In the genomic region with DNA sequence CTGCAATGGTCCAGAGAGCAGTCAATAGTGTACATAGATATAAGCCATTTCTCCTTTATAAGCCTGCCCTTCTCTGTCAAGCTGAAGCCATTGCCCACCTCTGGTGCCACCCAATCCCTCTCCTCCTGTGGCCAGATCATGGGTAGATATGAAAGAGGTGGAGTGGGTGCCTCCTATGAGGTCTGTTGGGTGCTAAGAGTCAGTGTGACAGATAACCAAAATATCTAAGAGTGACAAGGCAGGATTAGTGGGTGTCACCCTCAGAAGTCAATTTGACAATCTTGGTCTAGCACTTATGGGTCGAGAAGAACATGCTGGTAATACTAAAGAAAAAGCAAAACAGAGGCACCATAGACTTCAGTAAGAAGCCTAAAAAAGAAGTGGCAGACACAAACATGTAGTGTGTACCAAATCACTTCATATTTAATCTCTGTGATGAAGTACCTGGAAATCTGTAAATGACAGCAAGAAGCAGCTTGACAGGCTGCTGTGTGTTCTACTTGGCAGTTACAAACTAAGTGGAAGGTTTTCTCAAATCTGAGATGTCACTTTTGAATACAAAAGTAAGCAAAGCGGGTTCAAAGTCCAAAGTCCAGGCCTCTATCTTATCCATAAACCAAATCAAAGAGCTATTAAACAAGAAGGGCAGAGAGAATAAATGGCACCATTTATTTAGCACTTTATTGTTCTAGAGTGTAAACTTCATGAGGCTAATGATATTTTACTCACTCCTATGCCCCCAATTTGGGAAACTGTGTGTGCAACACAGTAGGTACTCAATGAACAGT, we compare ENCODE assay signal across 20 cellular contexts.
DNase-seq lines count a peak whose midpoint lies in the region; ATAC-seq lines count a peak whose summit lies in the region.
"Had no signal": no experiment of that assay in that cellular context is flagged by ENCODE, and none has a peak within 500 bp of the region (broad histone marks: within the 10 kb centered on the region; RNA-seq: fewer than 3 reads in every experiment).

No MANE protein-coding gene starts in this region.

- H3K27ac ChIP-seq in naive thymus-derived CD4-positive, alpha-beta T cell (ENCODE audit: low read depth, low read length), result no peak overlapping the region
- H3K27ac ChIP-seq: A549, BLaER1 had no signal

- H3K27me3 Mint-ChIP-seq in central memory CD8-positive, alpha-beta T cell, result no peaks in the 10 kb centered on the region
- no peaks in the 10 kb centered on the region for H3K27me3 Mint-ChIP-seq in naive thymus-derived CD4-positive, alpha-beta T cell
- H3K27me3 Mint-ChIP-seq: IgD-negative memory B cell had no signal

- CTCF ChIA-PET in naive thymus-derived CD4-positive, alpha-beta T cell (lab: Charles Lee), result no interaction called here

- intact Hi-C loops in naive thymus-derived CD4-positive, alpha-beta T cell (cut with micrococcal nuclease), result no loop called here

- H3K4me3 Mint-ChIP-seq in central memory CD8-positive, alpha-beta T cell, result no peak overlapping the region
- H3K4me3 Mint-ChIP-seq in naive thymus-derived CD4-positive, alpha-beta T cell, result no peak overlapping the region
- no peak overlapping the region for H3K4me3 Mint-ChIP-seq in stimulated activated effector memory CD8-positive, alpha-beta T cell treated with anti-CD3 and anti-CD28 coated beads, Interleukin-12 subunit alpha, Interleukin-12 subunit beta, amount 100 ng/mL, for 72 hours
- H3K4me3 Mint-ChIP-seq: CD14-positive monocyte; CD4-positive, alpha-beta memory T cell; HFFc6 had no signal

- H3K27ac Mint-ChIP-seq in central memory CD8-positive, alpha-beta T cell (ENCODE audit: low read depth), result peak overlapping the region; percentile 58
- no peak overlapping the region for H3K27ac Mint-ChIP-seq in naive thymus-derived CD4-positive, alpha-beta T cell
- H3K27ac Mint-ChIP-seq in stimulated activated effector memory CD8-positive, alpha-beta T cell treated with anti-CD3 and anti-CD28 coated beads, Interleukin-12 subunit alpha, Interleukin-12 subunit beta, amount 100 ng/mL, for 72 hours, result no peak overlapping the region
- H3K27ac Mint-ChIP-seq: CD14-positive monocyte; CD4-positive, alpha-beta memory T cell; HFFc6; IgD-negative memory B cell had no signal

- peaks cover 0 to 18% of the 10 kb centered on the region in 2 donors for H3K4me1 ChIP-seq in naive thymus-derived CD4-positive, alpha-beta T cell (ENCODE audit: control insufficient read depth in 2 of 2, insufficient read depth in 2 of 2, low read length in 2 of 2)
- H3K4me1 ChIP-seq: A549, BLaER1 had no signal

- H3K4me1 Mint-ChIP-seq in central memory CD8-positive, alpha-beta T cell, result peaks cover 52% of the 10 kb centered on the region
- H3K4me1 Mint-ChIP-seq in naive thymus-derived CD4-positive, alpha-beta T cell, result peaks cover 4 to 32% (median 19%) of the 10 kb centered on the region in 7 donors
- H3K4me1 Mint-ChIP-seq in stimulated activated effector memory CD8-positive, alpha-beta T cell treated with anti-CD3 and anti-CD28 coated beads, Interleukin-12 subunit alpha, Interleukin-12 subunit beta, amount 100 ng/mL, for 72 hours, result peaks cover 43% of the 10 kb centered on the region
- H3K4me1 Mint-ChIP-seq: CD14-positive monocyte, IgD-negative memory B cell had no signal

- peak; percentile 10 for DNase-seq in HT-29 (ENCODE audit: low spot score)
- peak in 1 of 2 donors; percentile 27 for DNase-seq in central memory CD8-positive, alpha-beta T cell (ENCODE audit: low spot score in 2 of 2)
- DNase-seq in naive thymus-derived CD4-positive, alpha-beta T cell, result no peak
- peak in 1 of 2 donors; percentile 55 for DNase-seq in stimulated activated effector memory CD8-positive, alpha-beta T cell treated with anti-CD3 and anti-CD28 coated beads, Interleukin-12 subunit alpha, Interleukin-12 subunit beta, amount 100 ng/mL, for 72 hours (ENCODE audit: low spot score in 2 of 2)
- no peak for DNase-seq in OCI-M2 (lab: John Stamatoyannopoulos, UW; ENCODE audit: unreplicated experiment)
- DNase-seq in cerebellar cortex (ENCODE audit: low spot score), result no peak
- no peak for DNase-seq in NCI-H446 (lab: John Stamatoyannopoulos, UW)
- DNase-seq: CD4-positive, alpha-beta memory T cell; DMS153; DMS79; GDM1; GOT3; H7; HFFc6 had no signal

- no peaks in the 10 kb centered on the region for H3K9me3 Mint-ChIP-seq in central memory CD8-positive, alpha-beta T cell
- peaks cover 0 to 6% (median 0%) of the 10 kb centered on the region in 11 donors for H3K9me3 Mint-ChIP-seq in naive thymus-derived CD4-positive, alpha-beta T cell
- H3K9me3 Mint-ChIP-seq in stimulated activated effector memory CD8-positive, alpha-beta T cell treated with anti-CD3 and anti-CD28 coated beads, Interleukin-12 subunit alpha, Interleukin-12 subunit beta, amount 100 ng/mL, for 72 hours, result no peaks in the 10 kb centered on the region
- H3K9me3 Mint-ChIP-seq: HFFc6, IgD-negative memory B cell had no signal

- H3K4me3 ChIP-seq in naive thymus-derived CD4-positive, alpha-beta T cell (ENCODE audit: low read length), result no peak overlapping the region
- H3K4me3 ChIP-seq: A549, BLaER1 had no signal

- no peaks in the 10 kb centered on the region for H3K36me3 ChIP-seq in naive thymus-derived CD4-positive, alpha-beta T cell (ENCODE audit: control insufficient read depth in 2 of 3, insufficient read depth in 3 of 3, low read length in 3 of 3)
- H3K36me3 ChIP-seq: BLaER1 had no signal

- peaks cover 3% of the 10 kb centered on the region for H3K36me3 Mint-ChIP-seq in central memory CD8-positive, alpha-beta T cell (ENCODE audit: insufficient read depth)
- no peaks in the 10 kb centered on the region for H3K36me3 Mint-ChIP-seq in naive thymus-derived CD4-positive, alpha-beta T cell
- H3K36me3 Mint-ChIP-seq in stimulated activated effector memory CD8-positive, alpha-beta T cell treated with anti-CD3 and anti-CD28 coated beads, Interleukin-12 subunit alpha, Interleukin-12 subunit beta, amount 100 ng/mL, for 72 hours, result no peaks in the 10 kb centered on the region
- H3K36me3 Mint-ChIP-seq: CD14-positive monocyte; CD4-positive, alpha-beta memory T cell; IgD-negative memory B cell had no signal

- ATAC-seq in central memory CD8-positive, alpha-beta T cell (replicated peaks; ENCODE audit: extremely low read depth, poor library complexity, severe bottlenecking), result peak; percentile 83
- ATAC-seq in naive thymus-derived CD4-positive, alpha-beta T cell, result peak; percentile 70
- ATAC-seq in stimulated activated effector memory CD8-positive, alpha-beta T cell treated with anti-CD3 and anti-CD28 coated beads, Interleukin-12 subunit alpha, Interleukin-12 subunit beta, amount 100 ng/mL, for 72 hours, result peak; percentile 80
- ATAC-seq: A549, HCT116, HepG2 had no signal

- POLR2A ChIA-PET in naive thymus-derived CD4-positive, alpha-beta T cell (lab: Charles Lee), result no interaction called here

- no peaks in the 10 kb centered on the region for H3K9me3 ChIP-seq in naive thymus-derived CD4-positive, alpha-beta T cell (ENCODE audit: control insufficient read depth in 2 of 3, low read length in 3 of 3)
- H3K9me3 ChIP-seq: A549, BLaER1 had no signal

- H3K27me3 ChIP-seq in naive thymus-derived CD4-positive, alpha-beta T cell (ENCODE audit: control insufficient read depth in 2 of 2, insufficient read depth in 2 of 2, low read length in 2 of 2), result no peaks in the 10 kb centered on the region
- H3K27me3 ChIP-seq: BLaER1 had no signal
